16 cellular contexts compared by ENCODE assay signal in genomic region chr3:178551916-178552321, GRCh38. TPM values are rescaled to one million over a fixed set of nuclear protein-coding genes. Genes with fewer than 3 reads are reported as not detected.
A peak's percentile ranks its signal among the peaks of the same experiment; 100 is the strongest.
DNase-seq lines count a peak whose midpoint lies in the region; ATAC-seq and TF ChIP-seq lines count a peak whose summit lies in the region.
"Had no signal": no experiment of that assay in that cellular context is flagged by ENCODE, and none has a peak within 500 bp of the region (broad histone marks: within the 10 kb centered on the region; RNA-seq: fewer than 3 reads in every experiment).

No MANE protein-coding gene starts in this region.

- H4K20me1 ChIP-seq in mammary epithelial cell (ENCODE audit: insufficient read depth, low read length), result no peaks in the 10 kb centered on the region

- H3K4me1 Mint-ChIP-seq in MCF 10A (ENCODE audit: insufficient read depth, unreplicated experiment), result peaks cover 10% of the 10 kb centered on the region
- H3K4me1 Mint-ChIP-seq: activated B cell treated with CpG ODN at 0.5 μM for 24 hours, naive B cell had no signal

- peak in 3 of 4 donors; percentile 65 to 83 (median 66) for ATAC-seq in heart left ventricle
- peak; percentile 40 for ATAC-seq in upper lobe of right lung
- ATAC-seq in HG02642 (IDR thresholded peaks at IDR 0.05; ENCODE audit: poor library complexity, unreplicated experiment), result no peak

- H3K4me1 ChIP-seq in mammary epithelial cell (ENCODE audit: insufficient read depth, low read length) (no peaks in the 10 kb centered on the region), heart left ventricle (peaks cover 0 to 7% (median 0%) of the 10 kb centered on the region in 12 donors), upper lobe of right lung (no peaks in the 10 kb centered on the region)

- in situ Hi-C loops in mammary epithelial cell (cut with MboI; ENCODE audit: low sequenced_read_pairs in 2 of 2), result no loop called here

- peaks cover 6% of the 10 kb centered on the region for H3K9me3 Mint-ChIP-seq in MCF 10A (ENCODE audit: unreplicated experiment)
- H3K9me3 Mint-ChIP-seq: activated B cell treated with CpG ODN at 0.5 μM for 24 hours had no signal

- H3K79me2 ChIP-seq in mammary epithelial cell (ENCODE audit: insufficient read depth, low read length), result no peaks in the 10 kb centered on the region

- no peak overlapping the region for H3K27ac Mint-ChIP-seq in MCF 10A (ENCODE audit: low read depth, unreplicated experiment)
- H3K27ac Mint-ChIP-seq: activated B cell treated with CpG ODN at 0.5 μM for 24 hours, naive B cell had no signal

- BruUV-seq in MCF 10A (replicated peaks; lab: Mats Ljungman, UMichigan) (no TSS peak), mammary epithelial cell (replicated peaks; lab: Mats Ljungman, UMichigan) (no TSS peak)

- H3K27me3 ChIP-seq in mammary epithelial cell (ENCODE audit: insufficient read depth, low read length) (no peaks in the 10 kb centered on the region), heart left ventricle (no peaks in the 10 kb centered on the region), upper lobe of right lung (no peaks in the 10 kb centered on the region)
- H3K27me3 ChIP-seq: cardiac muscle cell had no signal

- CTCF ChIA-PET in MCF 10A (lab: Yijun Ruan, JAX), result interaction anchor here (0.7 kb wide), 1 partner anchor 25 kb away, joined by 3 read pairs; no protein-coding TSS in a partner anchor
- CTCF ChIA-PET in mammary epithelial cell (lab: Charles Lee; ENCODE audit: low non-redundant PET), result no interaction called here

- no peaks in the 10 kb centered on the region for H3K9me3 ChIP-seq in mammary epithelial cell (replicated peaks; ENCODE audit: insufficient read depth, low read length)
- H3K9me3 ChIP-seq in heart left ventricle, result no peaks in the 10 kb centered on the region
- H3K9me3 ChIP-seq in upper lobe of right lung, result no peaks in the 10 kb centered on the region
- H3K9me3 ChIP-seq: thoracic aorta had no signal

- POLR2A ChIA-PET in MCF 10A (lab: Yijun Ruan, JAX), result no interaction called here

- H3K9ac ChIP-seq in mammary epithelial cell (ENCODE audit: insufficient read depth, low read length), result no peak overlapping the region

- dilution Hi-C loops in mammary epithelial cell (cut with HindIII; ENCODE audit: low sequenced_read_pairs), result no loop called here

- WGBS in mammary epithelial cell (ENCODE audit: low coverage, missing lambda C conversion rate), result 46% methylated on average over 5 of the region's 7 CpGs
- 55 to 65% (median 59%) methylated on average over 7 of the region's 7 CpGs for WGBS in heart left ventricle, 4 donors

- DNase-seq in MCF 10A (ENCODE audit: unreplicated experiment) (peak; percentile 73), mammary epithelial cell (no peak), SW480 (ENCODE audit: low spot score) (peak; percentile 5), heart left ventricle (peak in 2 of 5 donors; percentile 10 to 32), upper lobe of right lung (no peak), SIG-M5 treated with dmso at 0.1 percent for 504 hours (lab: John Stamatoyannopoulos, UW; ENCODE audit: unreplicated experiment) (no peak), NCI-H1048 (lab: John Stamatoyannopoulos, UW) (no peak)
- DNase-seq: activated B cell treated with CpG ODN at 0.5 μM for 24 hours, erythroblast, KG1, naive B cell, SHP77 treated with DMSO at 0.1 percent for 48 hours had no signal

- no peak overlapping the region for H3K4me2 ChIP-seq in mammary epithelial cell (ENCODE audit: insufficient read depth, low read depth, low read length)

- H3K36me3 ChIP-seq in mammary epithelial cell (ENCODE audit: insufficient read depth, low read length) (no peaks in the 10 kb centered on the region), heart left ventricle (no peaks in the 10 kb centered on the region), upper lobe of right lung (no peaks in the 10 kb centered on the region)
- H3K36me3 ChIP-seq: cardiac muscle cell, thoracic aorta had no signal

- H3K4me3 ChIP-seq in mammary epithelial cell (replicated peaks in 1 of 3; ENCODE audit: insufficient read depth in 1 of 3, low read depth in 2 of 3, low read length in 3 of 3) (no peak overlapping the region), heart left ventricle (peak overlapping the region in 5 of 12 donors; percentile 7 to 26 (median 23)), upper lobe of right lung (no peak overlapping the region)
- H3K4me3 ChIP-seq: cardiac muscle cell, thoracic aorta had no signal

- no peak for TF ChIP-seq POLR2A in heart left ventricle (IDR thresholded peaks at IDR 0.05)

- intact Hi-C loops in MCF 10A (cut with micrococcal nuclease) (no loop called here), mammary epithelial cell (cut with micrococcal nuclease) (no loop called here), heart left ventricle (cut with DNase I) (no loop called here), upper lobe of right lung (cut with DNase I) (no loop called here)

- TF ChIP-seq CTCF in MCF 10A (IDR thresholded peaks at IDR 0.05; ENCODE audit: unreplicated experiment), result no peak
- no peak for TF ChIP-seq CTCF in mammary epithelial cell (conservative IDR thresholded peaks at IDR 0.05 in 1 of 2, IDR thresholded peaks at IDR 0.05 in 1 of 2; ENCODE audit: extremely low read depth in 1 of 2, insufficient read depth in 1 of 2, low read depth in 1 of 2, low read length in 2 of 2)
- no peak for TF ChIP-seq CTCF in heart left ventricle (IDR thresholded peaks at IDR 0.05)
- no peak for TF ChIP-seq CTCF in upper lobe of right lung (IDR thresholded peaks at IDR 0.05)

- no peak overlapping the region for H3K4me3 Mint-ChIP-seq in MCF 10A (ENCODE audit: unreplicated experiment)
- H3K4me3 Mint-ChIP-seq: activated B cell treated with CpG ODN at 0.5 μM for 24 hours, naive B cell had no signal

- H2AFZ ChIP-seq in mammary epithelial cell (ENCODE audit: low read depth, low read length), result no peak overlapping the region

- H3K27me3 Mint-ChIP-seq in MCF 10A (ENCODE audit: insufficient read depth, unreplicated experiment), result no peaks in the 10 kb centered on the region
- H3K27me3 Mint-ChIP-seq: activated B cell treated with CpG ODN at 0.5 μM for 24 hours had no signal

- H3K36me3 Mint-ChIP-seq in MCF 10A (ENCODE audit: insufficient read depth, unreplicated experiment), result no peaks in the 10 kb centered on the region
- H3K36me3 Mint-ChIP-seq: naive B cell had no signal

- no peak overlapping the region for H3K27ac ChIP-seq in mammary epithelial cell (ENCODE audit: insufficient read depth, low read depth, low read length)
- peak overlapping the region in 2 of 12 donors; percentile 47 to 49 for H3K27ac ChIP-seq in heart left ventricle
- H3K27ac ChIP-seq in upper lobe of right lung, result no peak overlapping the region
- H3K27ac ChIP-seq: 22Rv1, cardiac muscle cell, thoracic aorta had no signal

RNA-seq across cellular contexts. Expression of gene KCNMB2, which starts 15.7 kb away (rescaled TPM):
- total RNA-seq in MCF 10A (2022) (not detected in 2 replicates), mammary epithelial cell (not detected), heart left ventricle (1 to 10 TPM in 8 of 9 donors, not detected in 1; 1.3 to 5.7 (median 2.7) TPM), upper lobe of right lung (1.2 TPM)
- polyA plus RNA-seq in mammary epithelial cell (not detected), heart left ventricle (1 to 10 TPM in 1 of 2 donors, under 1 TPM in 1; 0.37 to 1.9 TPM)
- polyA minus RNA-seq in mammary epithelial cell, result not detected
- total RNA-seq: activated B cell treated with CpG ODN at 0.5 μM for 24 hours, thoracic aorta had no signal
- polyA plus RNA-seq: cardiac muscle cell had no signal

Comparison
In these comparisons a context has a peak if more than half of its experiments do, and no peak if none do; other contexts are left out.
1. DNase-seq: peak in MCF 10A (single experiment) and SW480 (single experiment); none in mammary epithelial cell (single experiment), upper lobe of right lung (single experiment), SIG-M5 treated with dmso at 0.1 percent for 504 hours (single experiment) and NCI-H1048 (single experiment).